Comparison of ENCODE assay signal across 1 cellular context in the genomic region with DNA sequence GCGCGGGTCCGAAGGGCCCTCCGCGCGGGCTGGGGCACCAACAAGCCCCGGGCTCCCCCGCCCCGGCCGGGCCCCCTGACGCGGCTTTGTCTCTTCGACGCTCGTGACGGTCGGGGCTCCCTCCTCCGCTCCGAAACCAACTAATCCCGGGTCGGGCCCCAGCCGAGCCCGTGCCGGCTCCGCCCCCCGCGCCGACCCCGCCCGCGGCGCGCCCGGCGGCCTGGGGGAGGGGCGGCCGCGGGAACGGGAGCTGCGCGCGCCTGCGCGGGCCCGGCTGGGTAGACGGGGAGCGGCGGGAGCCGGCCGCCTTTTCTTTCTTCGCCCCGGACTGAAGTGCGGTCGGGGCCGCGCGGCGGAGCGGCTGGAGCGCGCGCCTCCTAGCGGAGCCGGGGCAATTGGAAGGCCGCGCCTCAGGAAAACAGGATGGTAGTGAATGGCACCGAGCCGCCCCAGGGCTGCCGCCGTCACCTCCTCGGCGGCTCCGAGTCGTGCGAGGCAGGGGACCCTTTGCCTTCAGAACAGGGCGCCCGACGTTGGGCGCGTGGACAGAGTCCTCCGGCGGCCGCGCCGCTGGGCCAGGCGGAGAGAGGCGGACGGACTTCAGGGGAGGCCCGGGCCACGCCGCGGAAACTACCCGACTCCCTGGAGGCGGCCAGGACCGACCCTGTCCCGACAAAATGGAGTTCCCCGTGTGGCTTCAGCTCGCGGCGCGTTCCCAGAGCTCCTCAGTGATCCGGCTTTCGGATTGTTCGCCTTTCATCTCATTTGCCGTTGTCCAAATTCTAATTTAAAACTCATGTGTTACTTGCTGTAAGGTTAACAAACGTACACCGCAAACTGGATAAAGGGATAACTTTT.
A peak's percentile ranks its signal among the peaks of the same experiment; 100 is the strongest.
TF ChIP-seq lines count a peak whose summit lies in the region.

A gene with protein sequence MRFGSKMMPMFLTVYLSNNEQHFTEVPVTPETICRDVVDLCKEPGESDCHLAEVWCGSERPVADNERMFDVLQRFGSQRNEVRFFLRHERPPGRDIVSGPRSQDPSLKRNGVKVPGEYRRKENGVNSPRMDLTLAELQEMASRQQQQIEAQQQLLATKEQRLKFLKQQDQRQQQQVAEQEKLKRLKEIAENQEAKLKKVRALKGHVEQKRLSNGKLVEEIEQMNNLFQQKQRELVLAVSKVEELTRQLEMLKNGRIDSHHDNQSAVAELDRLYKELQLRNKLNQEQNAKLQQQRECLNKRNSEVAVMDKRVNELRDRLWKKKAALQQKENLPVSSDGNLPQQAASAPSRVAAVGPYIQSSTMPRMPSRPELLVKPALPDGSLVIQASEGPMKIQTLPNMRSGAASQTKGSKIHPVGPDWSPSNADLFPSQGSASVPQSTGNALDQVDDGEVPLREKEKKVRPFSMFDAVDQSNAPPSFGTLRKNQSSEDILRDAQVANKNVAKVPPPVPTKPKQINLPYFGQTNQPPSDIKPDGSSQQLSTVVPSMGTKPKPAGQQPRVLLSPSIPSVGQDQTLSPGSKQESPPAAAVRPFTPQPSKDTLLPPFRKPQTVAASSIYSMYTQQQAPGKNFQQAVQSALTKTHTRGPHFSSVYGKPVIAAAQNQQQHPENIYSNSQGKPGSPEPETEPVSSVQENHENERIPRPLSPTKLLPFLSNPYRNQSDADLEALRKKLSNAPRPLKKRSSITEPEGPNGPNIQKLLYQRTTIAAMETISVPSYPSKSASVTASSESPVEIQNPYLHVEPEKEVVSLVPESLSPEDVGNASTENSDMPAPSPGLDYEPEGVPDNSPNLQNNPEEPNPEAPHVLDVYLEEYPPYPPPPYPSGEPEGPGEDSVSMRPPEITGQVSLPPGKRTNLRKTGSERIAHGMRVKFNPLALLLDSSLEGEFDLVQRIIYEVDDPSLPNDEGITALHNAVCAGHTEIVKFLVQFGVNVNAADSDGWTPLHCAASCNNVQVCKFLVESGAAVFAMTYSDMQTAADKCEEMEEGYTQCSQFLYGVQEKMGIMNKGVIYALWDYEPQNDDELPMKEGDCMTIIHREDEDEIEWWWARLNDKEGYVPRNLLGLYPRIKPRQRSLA (minus strand): TSS at position 138 of the 858 bp plus-strand sequence. CDS start 267 bp downstream, outside the sequence.

TF ChIP-seq in HEK293, 187 proteins besides CTCF, POLR2A, EP300 and RAD21 (continued from another document and continues in another):
- TF ChIP-seq ZNF280D (tag by site-specific recombination; IDR thresholded peaks at IDR 0.05) = 0 out of 2 replicates have a peak, but pooled peaks have one; percentile 18
- TF ChIP-seq, protein P1, sequence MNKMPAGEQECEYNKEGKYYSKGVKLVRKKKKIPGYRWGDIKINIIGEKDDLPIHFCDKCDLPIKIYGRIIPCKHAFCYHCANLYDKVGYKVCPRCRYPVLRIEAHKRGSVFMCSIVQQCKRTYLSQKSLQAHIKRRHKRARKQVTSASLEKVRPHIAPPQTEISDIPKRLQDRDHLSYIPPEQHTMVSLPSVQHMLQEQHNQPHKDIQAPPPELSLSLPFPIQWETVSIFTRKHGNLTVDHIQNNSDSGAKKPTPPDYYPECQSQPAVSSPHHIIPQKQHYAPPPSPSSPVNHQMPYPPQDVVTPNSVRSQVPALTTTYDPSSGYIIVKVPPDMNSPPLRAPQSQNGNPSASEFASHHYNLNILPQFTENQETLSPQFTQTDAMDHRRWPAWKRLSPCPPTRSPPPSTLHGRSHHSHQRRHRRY (tag by site-specific recombination; IDR thresholded peaks at IDR 0.05) = no peak
- TF ChIP-seq ZNF221 (tag by site-specific recombination; IDR thresholded peaks at IDR 0.05; ENCODE audit: borderline replicate concordance) = 0 out of 2 replicates have a peak, but pooled peaks have one; percentile 16
- TF ChIP-seq ZNF114 (tag by site-specific recombination; IDR thresholded peaks at IDR 0.05) = no peak
- TF ChIP-seq ZNF580 (tag by site-specific recombination; IDR thresholded peaks at IDR 0.05) = peak; percentile 90
- no peak for TF ChIP-seq ZNF837 (tag by site-specific recombination; IDR thresholded peaks at IDR 0.05)
- no peak for TF ChIP-seq ZNF654 (tag by site-specific recombination; IDR thresholded peaks at IDR 0.05; ENCODE audit: low read depth)
- no peak for TF ChIP-seq ZNF555 (tag by site-specific recombination; conservative IDR thresholded peaks at IDR 0.05)
- TF ChIP-seq ZNF600 (tag by site-specific recombination; IDR thresholded peaks at IDR 0.05) = peak; percentile 99
- TF ChIP-seq ZNF776 (tag by site-specific recombination; IDR thresholded peaks at IDR 0.05; ENCODE audit: borderline replicate concordance) = no peak
- TF ChIP-seq ZNF529 (tag by site-specific recombination; IDR thresholded peaks at IDR 0.05; ENCODE audit: insufficient replicate concordance) = no peak
- TF ChIP-seq ZNF214 (tag by site-specific recombination; IDR thresholded peaks at IDR 0.05; ENCODE audit: borderline replicate concordance) = no peak
- TF ChIP-seq, protein P2, sequence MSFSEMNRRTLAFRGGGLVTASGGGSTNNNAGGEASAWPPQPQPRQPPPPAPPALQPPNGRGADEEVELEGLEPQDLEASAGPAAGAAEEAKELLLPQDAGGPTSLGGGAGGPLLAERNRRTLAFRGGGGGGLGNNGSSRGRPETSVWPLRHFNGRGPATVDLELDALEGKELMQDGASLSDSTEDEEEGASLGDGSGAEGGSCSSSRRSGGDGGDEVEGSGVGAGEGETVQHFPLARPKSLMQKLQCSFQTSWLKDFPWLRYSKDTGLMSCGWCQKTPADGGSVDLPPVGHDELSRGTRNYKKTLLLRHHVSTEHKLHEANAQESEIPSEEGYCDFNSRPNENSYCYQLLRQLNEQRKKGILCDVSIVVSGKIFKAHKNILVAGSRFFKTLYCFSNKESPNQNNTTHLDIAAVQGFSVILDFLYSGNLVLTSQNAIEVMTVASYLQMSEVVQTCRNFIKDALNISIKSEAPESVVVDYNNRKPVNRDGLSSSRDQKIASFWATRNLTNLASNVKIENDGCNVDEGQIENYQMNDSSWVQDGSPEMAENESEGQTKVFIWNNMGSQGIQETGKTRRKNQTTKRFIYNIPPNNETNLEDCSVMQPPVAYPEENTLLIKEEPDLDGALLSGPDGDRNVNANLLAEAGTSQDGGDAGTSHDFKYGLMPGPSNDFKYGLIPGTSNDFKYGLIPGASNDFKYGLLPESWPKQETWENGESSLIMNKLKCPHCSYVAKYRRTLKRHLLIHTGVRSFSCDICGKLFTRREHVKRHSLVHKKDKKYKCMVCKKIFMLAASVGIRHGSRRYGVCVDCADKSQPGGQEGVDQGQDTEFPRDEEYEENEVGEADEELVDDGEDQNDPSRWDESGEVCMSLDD (tag by site-specific recombination; IDR thresholded peaks at IDR 0.05) = peak; percentile 58; the same call in 1 of the 2 replicates
- TF ChIP-seq ZNF155 (tag by site-specific recombination; IDR thresholded peaks at IDR 0.05) = no peak
- peak; percentile 89 for TF ChIP-seq ZNF561 (tag by site-specific recombination; IDR thresholded peaks at IDR 0.05; ENCODE audit: borderline replicate concordance)
- peak; percentile 95 for TF ChIP-seq YY1 (tag by site-specific recombination; IDR thresholded peaks at IDR 0.05)
- TF ChIP-seq, protein P3, sequence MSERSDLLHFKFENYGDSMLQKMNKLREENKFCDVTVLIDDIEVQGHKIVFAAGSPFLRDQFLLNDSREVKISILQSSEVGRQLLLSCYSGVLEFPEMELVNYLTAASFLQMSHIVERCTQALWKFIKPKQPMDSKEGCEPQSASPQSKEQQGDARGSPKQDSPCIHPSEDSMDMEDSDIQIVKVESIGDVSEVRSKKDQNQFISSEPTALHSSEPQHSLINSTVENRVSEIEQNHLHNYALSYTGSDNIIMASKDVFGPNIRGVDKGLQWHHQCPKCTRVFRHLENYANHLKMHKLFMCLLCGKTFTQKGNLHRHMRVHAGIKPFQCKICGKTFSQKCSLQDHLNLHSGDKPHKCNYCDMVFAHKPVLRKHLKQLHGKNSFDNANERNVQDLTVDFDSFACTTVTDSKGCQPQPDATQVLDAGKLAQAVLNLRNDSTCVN (tag by site-specific recombination; optimal IDR thresholded peaks at IDR 0.05) = peak; percentile 99
- peak; percentile 89 for TF ChIP-seq ZBTB48 (tag by site-specific recombination; IDR thresholded peaks at IDR 0.05)
- TF ChIP-seq, protein P4, sequence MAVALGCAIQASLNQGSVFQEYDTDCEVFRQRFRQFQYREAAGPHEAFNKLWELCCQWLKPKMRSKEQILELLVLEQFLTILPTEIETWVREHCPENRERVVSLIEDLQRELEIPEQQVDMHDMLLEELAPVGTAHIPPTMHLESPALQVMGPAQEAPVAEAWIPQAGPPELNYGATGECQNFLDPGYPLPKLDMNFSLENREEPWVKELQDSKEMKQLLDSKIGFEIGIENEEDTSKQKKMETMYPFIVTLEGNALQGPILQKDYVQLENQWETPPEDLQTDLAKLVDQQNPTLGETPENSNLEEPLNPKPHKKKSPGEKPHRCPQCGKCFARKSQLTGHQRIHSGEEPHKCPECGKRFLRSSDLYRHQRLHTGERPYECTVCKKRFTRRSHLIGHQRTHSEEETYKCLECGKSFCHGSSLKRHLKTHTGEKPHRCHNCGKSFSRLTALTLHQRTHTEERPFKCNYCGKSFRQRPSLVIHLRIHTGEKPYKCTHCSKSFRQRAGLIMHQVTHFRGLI (tag by site-specific recombination; IDR thresholded peaks at IDR 0.05) = peak; percentile 71; the same call in 1 of the 2 replicates
- 0 out of 2 replicates have a peak, but pooled peaks have one; percentile 34 for TF ChIP-seq GLI4 (tag by site-specific recombination; IDR thresholded peaks at IDR 0.05)
- no peak for TF ChIP-seq ZNF521 (tag by site-specific recombination; IDR thresholded peaks at IDR 0.05)
- peak; percentile 99 for TF ChIP-seq ZNF2 (tag by site-specific recombination; IDR thresholded peaks at IDR 0.05)
- TF ChIP-seq ZBTB1 (tag by site-specific recombination; IDR thresholded peaks at IDR 0.05) = peak; percentile 80; the same call in 1 of the 2 replicates
- no peak for TF ChIP-seq ZNF558 (tag by site-specific recombination; IDR thresholded peaks at IDR 0.05)
- peak; percentile 87 for TF ChIP-seq YY2 (tag by site-specific recombination; IDR thresholded peaks at IDR 0.05)
- TF ChIP-seq ZNF510 (tag by site-specific recombination; IDR thresholded peaks at IDR 0.05; ENCODE audit: insufficient replicate concordance) = no peak
- TF ChIP-seq, protein P5, sequence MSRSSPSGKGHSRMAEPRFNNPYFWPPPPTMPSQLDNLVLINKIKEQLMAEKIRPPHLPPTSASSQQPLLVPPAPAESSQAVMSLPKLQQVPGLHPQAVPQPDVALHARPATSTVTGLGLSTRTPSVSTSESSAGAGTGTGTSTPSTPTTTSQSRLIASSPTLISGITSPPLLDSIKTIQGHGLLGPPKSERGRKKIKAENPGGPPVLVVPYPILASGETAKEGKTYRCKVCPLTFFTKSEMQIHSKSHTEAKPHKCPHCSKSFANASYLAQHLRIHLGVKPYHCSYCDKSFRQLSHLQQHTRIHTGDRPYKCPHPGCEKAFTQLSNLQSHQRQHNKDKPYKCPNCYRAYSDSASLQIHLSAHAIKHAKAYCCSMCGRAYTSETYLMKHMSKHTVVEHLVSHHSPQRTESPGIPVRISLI (tag by site-specific recombination; IDR thresholded peaks at IDR 0.05) = no peak
- no peak for TF ChIP-seq ZNF175 (tag by site-specific recombination; IDR thresholded peaks at IDR 0.05)
- peak; percentile 69 for TF ChIP-seq REST (tag by site-specific recombination; IDR thresholded peaks at IDR 0.05)
- TF ChIP-seq GLIS2 (tag by site-specific recombination; IDR thresholded peaks at IDR 0.05) = peak; percentile 71
- TF ChIP-seq ZNF747 (tag by site-specific recombination; IDR thresholded peaks at IDR 0.05) = no peak
- TF ChIP-seq ZBTB20 (tag by site-specific recombination; IDR thresholded peaks at IDR 0.05) = peak; percentile 92
- TF ChIP-seq ZNF501 (tag by site-specific recombination; IDR thresholded peaks at IDR 0.05) = peak; percentile 100
- TF ChIP-seq ZEB2 (tag by site-specific recombination; IDR thresholded peaks at IDR 0.05) = peak; percentile 98
- TF ChIP-seq ZNF350 (tag by site-specific recombination; IDR thresholded peaks at IDR 0.05) = no peak
